Comparison of ENCODE assay signal across 27 cellular contexts in the genomic region with DNA sequence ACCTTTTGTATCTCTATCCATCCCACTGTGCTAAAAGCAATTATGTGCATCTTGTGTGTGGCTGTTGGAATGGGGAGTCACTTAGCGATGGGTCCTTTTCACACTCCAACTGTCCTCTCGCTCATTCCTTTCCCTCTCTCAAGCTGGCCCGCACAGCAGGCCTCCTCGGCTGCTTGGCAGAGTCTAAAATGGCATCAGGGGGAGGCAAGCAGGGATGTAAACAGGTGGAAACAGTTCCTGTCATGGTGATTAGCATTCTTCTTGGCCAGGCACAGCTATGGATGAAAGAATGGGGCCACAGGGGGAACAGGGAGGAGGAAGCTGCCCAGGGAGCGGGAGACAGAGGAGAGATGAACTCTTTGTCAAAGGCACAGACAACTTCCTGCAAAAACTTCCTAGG. TPM values are rescaled to one million over a fixed set of nuclear protein-coding genes. Genes with fewer than 3 reads are reported as not detected.
DNase-seq lines count a peak whose midpoint lies in the region; ATAC-seq and TF ChIP-seq lines count a peak whose summit lies in the region.
"Had no signal": no experiment of that assay in that cellular context is flagged by ENCODE, and none has a peak within 500 bp of the region (broad histone marks: within the 10 kb centered on the region; RNA-seq: fewer than 3 reads in every experiment).

No MANE protein-coding gene starts in this region.

- peak; percentile 95 for DNase-seq in G401 (ENCODE audit: low spot score)
- peak; percentile 45 for DNase-seq in NCI-H2227 (lab: John Stamatoyannopoulos, UW; ENCODE audit: unreplicated experiment)
- peak; percentile 48 for DNase-seq in ecto neural progenitor cell (ENCODE audit: low spot score)
- DNase-seq in NCI-H1048 (lab: John Stamatoyannopoulos, UW) = no peak
- no peak for DNase-seq in activated naive CD4-positive, alpha-beta T cell treated with anti-CD3 and anti-CD28 coated beads, Interleukin-2, amount 50 U/mL, for 72 hours (ENCODE audit: low spot score in 2 of 2)
- DNase-seq in heart left ventricle = no peak
- DNase-seq: activated CD4-positive, alpha-beta T cell treated with anti-CD3 and anti-CD28 coated beads, Interleukin-2, amount 10 ng/mL, durations not matched to agents 24 days and 14 days; activated T-cell treated with anti-CD3 and anti-CD28 coated beads, Interleukin-2, amount 50 U/mL, for 24 hours; AML-193; body of pancreas; CD4-positive, alpha-beta T cell; foreskin keratinocyte; GM23248; left lung; naive B cell; NCI-H1092; NCI-H1930; PC-3; stimulated activated CD4-positive, alpha-beta T cell treated with anti-CD3 and anti-CD28 coated beads, Interleukin-1b, Interleukin-23, amount 100 ng/mL, for 48 hours; stimulated activated CD8-positive, alpha-beta memory T cell treated with anti-CD3 and anti-CD28 coated beads, Interleukin-4, amount 100 ng/mL, for 48 hours; stimulated activated naive CD8-positive, alpha-beta T cell treated with anti-CD3 and anti-CD28 coated beads, Interleukin-15, amount 100 ng/mL, for 72 hours; thyroid gland had no signal

- H3K27ac ChIP-seq in neural cell (ENCODE audit: low read length) = no peak overlapping the region
- H3K27ac ChIP-seq in heart left ventricle = no peak overlapping the region
- H3K27ac ChIP-seq: body of pancreas, esophagus muscularis mucosa, foreskin keratinocyte, GM23248, left lung, thyroid gland, VCaP had no signal

- H3K27me3 ChIP-seq in neural cell (ENCODE audit: insufficient read depth, low read depth, low read length) (no peaks in the 10 kb centered on the region), heart left ventricle (no peaks in the 10 kb centered on the region)
- H3K27me3 ChIP-seq: body of pancreas, esophagus muscularis mucosa, foreskin keratinocyte, left lung, thyroid gland had no signal

- H3K4me3 ChIP-seq in neural cell (ENCODE audit: low read length) = peak overlapping the region; percentile 33
- no peak overlapping the region for H3K4me3 ChIP-seq in heart left ventricle
- H3K4me3 ChIP-seq: body of pancreas, esophagus muscularis mucosa, GM23248, left lung, smooth muscle cell, thyroid gland had no signal

- TF ChIP-seq RAD21 in neural cell (conservative IDR thresholded peaks at IDR 0.05) = no peak

- H3F3A ChIP-seq in neural cell (ENCODE audit: insufficient read depth, low read length, poor library complexity, severe bottlenecking) = no peaks in the 10 kb centered on the region

- no peak overlapping the region for H3K9ac ChIP-seq in neural cell (ENCODE audit: low read length)
- H3K9ac ChIP-seq: GM23248 had no signal

- no peaks in the 10 kb centered on the region for H3K9me3 Mint-ChIP-seq in activated naive CD4-positive, alpha-beta T cell treated with anti-CD3 and anti-CD28 coated beads, Interleukin-2, amount 50 U/mL, for 72 hours
- H3K9me3 Mint-ChIP-seq: activated CD4-positive, alpha-beta T cell treated with anti-CD3 and anti-CD28 coated beads, Interleukin-2, amount 10 ng/mL, durations not matched to agents 24 days and 14 days; activated T-cell treated with anti-CD3 and anti-CD28 coated beads, Interleukin-2, amount 50 U/mL, for 24 hours; CD4-positive, alpha-beta T cell; naive B cell; stimulated activated naive CD8-positive, alpha-beta T cell treated with anti-CD3 and anti-CD28 coated beads, Interleukin-15, amount 100 ng/mL, for 72 hours had no signal

- H3K27ac Mint-ChIP-seq in activated naive CD4-positive, alpha-beta T cell treated with anti-CD3 and anti-CD28 coated beads, Interleukin-2, amount 50 U/mL, for 72 hours = no peak overlapping the region
- H3K27ac Mint-ChIP-seq: activated CD4-positive, alpha-beta T cell treated with anti-CD3 and anti-CD28 coated beads, Interleukin-2, amount 10 ng/mL, durations not matched to agents 24 days and 14 days; activated T-cell treated with anti-CD3 and anti-CD28 coated beads, Interleukin-2, amount 50 U/mL, for 24 hours; CD4-positive, alpha-beta T cell; stimulated activated naive CD8-positive, alpha-beta T cell treated with anti-CD3 and anti-CD28 coated beads, Interleukin-15, amount 100 ng/mL, for 72 hours had no signal

- H3K4me2 ChIP-seq in neural cell (ENCODE audit: low read length) = no peak overlapping the region
- H3K4me2 ChIP-seq: smooth muscle cell had no signal

- TF ChIP-seq EP300 in neural cell (conservative IDR thresholded peaks at IDR 0.05; ENCODE audit: poor library complexity, severe bottlenecking) = peak; percentile 33

- 61 to 74% (median 66%) methylated on average over 5 of the region's 5 CpGs for WGBS in heart left ventricle, 4 donors

- no peak overlapping the region for H2AFZ ChIP-seq in neural cell (ENCODE audit: low read depth, low read length)
- H2AFZ ChIP-seq: GM23248 had no signal

- TF ChIP-seq CTCF in neural cell (IDR thresholded peaks at IDR 0.05; ENCODE audit: poor library complexity, severe bottlenecking) = no peak
- no peak for TF ChIP-seq CTCF in heart left ventricle (IDR thresholded peaks at IDR 0.05)

- ATAC-seq in activated naive CD4-positive, alpha-beta T cell treated with anti-CD3 and anti-CD28 coated beads, Interleukin-2, amount 50 U/mL, for 72 hours = no peak
- ATAC-seq in GM19351 (IDR thresholded peaks at IDR 0.05; ENCODE audit: unreplicated experiment) (no peak), heart left ventricle (no peak)
- ATAC-seq: body of pancreas; foreskin keratinocyte; left lung; PC-3; stimulated activated naive CD8-positive, alpha-beta T cell treated with anti-CD3 and anti-CD28 coated beads, Interleukin-15, amount 100 ng/mL, for 72 hours had no signal

- no peaks in the 10 kb centered on the region for H3K9me3 ChIP-seq in neural cell (ENCODE audit: low read length)
- H3K9me3 ChIP-seq in heart left ventricle = no peaks in the 10 kb centered on the region
- H3K9me3 ChIP-seq: body of pancreas, esophagus muscularis mucosa, left lung, thyroid gland had no signal

- no peaks in the 10 kb centered on the region for H3K9me2 ChIP-seq in neural cell (ENCODE audit: insufficient read depth, low read length)

- no peaks in the 10 kb centered on the region for H3K79me2 ChIP-seq in neural cell (replicated peaks; ENCODE audit: insufficient read depth, low read length)

- in situ Hi-C loops in G401 (cut with HindIII; ENCODE audit: low sequenced_read_pairs) = no loop called here

- no peaks in the 10 kb centered on the region for H3K4me1 ChIP-seq in heart left ventricle
- H3K4me1 ChIP-seq: body of pancreas, esophagus muscularis mucosa, foreskin keratinocyte, left lung had no signal

- H3K36me3 Mint-ChIP-seq in activated naive CD4-positive, alpha-beta T cell treated with anti-CD3 and anti-CD28 coated beads, Interleukin-2, amount 50 U/mL, for 72 hours = no peaks in the 10 kb centered on the region
- H3K36me3 Mint-ChIP-seq: naive B cell had no signal

- no peak for TF ChIP-seq POLR2A in heart left ventricle (IDR thresholded peaks at IDR 0.05)

- H3K36me3 ChIP-seq in neural cell (ENCODE audit: insufficient read depth, low read length) (no peaks in the 10 kb centered on the region), heart left ventricle (no peaks in the 10 kb centered on the region)
- H3K36me3 ChIP-seq: esophagus muscularis mucosa, left lung, thyroid gland had no signal

- intact Hi-C loops in heart left ventricle (cut with DNase I) = no loop called here

- H4K20me1 ChIP-seq in neural cell (ENCODE audit: insufficient read depth) = no peaks in the 10 kb centered on the region

TF ChIP-seq in neural cell, 6 proteins besides CTCF, POLR2A, EP300 and RAD21:
- TF ChIP-seq, protein P1, sequence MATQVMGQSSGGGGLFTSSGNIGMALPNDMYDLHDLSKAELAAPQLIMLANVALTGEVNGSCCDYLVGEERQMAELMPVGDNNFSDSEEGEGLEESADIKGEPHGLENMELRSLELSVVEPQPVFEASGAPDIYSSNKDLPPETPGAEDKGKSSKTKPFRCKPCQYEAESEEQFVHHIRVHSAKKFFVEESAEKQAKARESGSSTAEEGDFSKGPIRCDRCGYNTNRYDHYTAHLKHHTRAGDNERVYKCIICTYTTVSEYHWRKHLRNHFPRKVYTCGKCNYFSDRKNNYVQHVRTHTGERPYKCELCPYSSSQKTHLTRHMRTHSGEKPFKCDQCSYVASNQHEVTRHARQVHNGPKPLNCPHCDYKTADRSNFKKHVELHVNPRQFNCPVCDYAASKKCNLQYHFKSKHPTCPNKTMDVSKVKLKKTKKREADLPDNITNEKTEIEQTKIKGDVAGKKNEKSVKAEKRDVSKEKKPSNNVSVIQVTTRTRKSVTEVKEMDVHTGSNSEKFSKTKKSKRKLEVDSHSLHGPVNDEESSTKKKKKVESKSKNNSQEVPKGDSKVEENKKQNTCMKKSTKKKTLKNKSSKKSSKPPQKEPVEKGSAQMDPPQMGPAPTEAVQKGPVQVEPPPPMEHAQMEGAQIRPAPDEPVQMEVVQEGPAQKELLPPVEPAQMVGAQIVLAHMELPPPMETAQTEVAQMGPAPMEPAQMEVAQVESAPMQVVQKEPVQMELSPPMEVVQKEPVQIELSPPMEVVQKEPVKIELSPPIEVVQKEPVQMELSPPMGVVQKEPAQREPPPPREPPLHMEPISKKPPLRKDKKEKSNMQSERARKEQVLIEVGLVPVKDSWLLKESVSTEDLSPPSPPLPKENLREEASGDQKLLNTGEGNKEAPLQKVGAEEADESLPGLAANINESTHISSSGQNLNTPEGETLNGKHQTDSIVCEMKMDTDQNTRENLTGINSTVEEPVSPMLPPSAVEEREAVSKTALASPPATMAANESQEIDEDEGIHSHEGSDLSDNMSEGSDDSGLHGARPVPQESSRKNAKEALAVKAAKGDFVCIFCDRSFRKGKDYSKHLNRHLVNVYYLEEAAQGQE (IDR thresholded peaks at IDR 0.05; ENCODE audit: borderline replicate concordance) = no peak
- TF ChIP-seq EZH2 (IDR thresholded peaks at IDR 0.05; ENCODE audit: borderline replicate concordance, insufficient read depth, low read length, poor library complexity, severe bottlenecking) (no peak), MXI1 (conservative IDR thresholded peaks at IDR 0.05; ENCODE audit: poor library complexity, severe bottlenecking) (peak; percentile 14), SMC3 (conservative IDR thresholded peaks at IDR 0.05; ENCODE audit: poor library complexity) (no peak), POLR2AphosphoS5 (IDR thresholded peaks at IDR 0.05) (peak; percentile 38), TAF1 (IDR thresholded peaks at IDR 0.05; ENCODE audit: low read depth) (no peak)

RNA-seq across cellular contexts. Expression of a gene that starts 56.2 kb away (rescaled TPM):
- total RNA-seq in G401 (2014; rRNA removed; shearing (Covaris generic)) = 189 and 242 TPM in 2 replicates
- polyA plus RNA-seq in neural cell (63.1 and 66.5 TPM in 2 replicates), heart left ventricle (10 to 100 TPM; 23.2 to 60.6 TPM)
- polyA minus RNA-seq in neural cell = 108 and 133 TPM in 2 replicates
- 100 to 1,000 TPM; 180 to 188 TPM for total RNA-seq in activated naive CD4-positive, alpha-beta T cell treated with anti-CD3 and anti-CD28 coated beads, Interleukin-2, amount 50 U/mL, for 72 hours
- total RNA-seq in heart left ventricle = 100 to 1,000 TPM in 3 of 9 donors, 10 to 100 TPM in 6; 58.5 to 117 (median 90.8) TPM

Comparison
In these comparisons a context has a peak if more than half of its experiments do, and no peak if none do; other contexts are left out.
1. DNase-seq: peak in G401 (single experiment), NCI-H2227 (single experiment) and ecto neural progenitor cell (single experiment); none in NCI-H1048 (single experiment), activated naive CD4-positive, alpha-beta T cell treated with anti-CD3 and anti-CD28 coated beads, Interleukin-2, amount 50 U/mL, for 72 hours (0 of 2) and heart left ventricle (0 of 5).